In genomic region chr20:57432874-57433491, GRCh38 we compare ENCODE assay signal across 8 cellular contexts. TPM values are rescaled to one million over a fixed set of nuclear protein-coding genes. Genes with fewer than 3 reads are reported as not detected.
A peak's percentile ranks its signal among the peaks of the same experiment; 100 is the strongest.
DNase-seq lines count a peak whose midpoint lies in the region; ATAC-seq and TF ChIP-seq lines count a peak whose summit lies in the region.

No MANE protein-coding gene starts in this region.

- no peak overlapping the region for H3K4me3 ChIP-seq in WERI-Rb-1 (ENCODE audit: low read depth, low read length)

- ATAC-seq in GM21526 (IDR thresholded peaks at IDR 0.05; ENCODE audit: low FRiP score, unreplicated experiment): peak; percentile 93
- ATAC-seq in activated CD4-positive, CD25-positive, alpha-beta regulatory T cell treated with anti-CD3 and anti-CD28 coated beads, Interleukin-2, amount 50 U/mL, for 24 hours: peak; percentile 91 to 93
- ATAC-seq in esophagus mucosa: peak; percentile 54

- TF ChIP-seq CTCF in WERI-Rb-1 (IDR thresholded peaks at IDR 0.05; ENCODE audit: low read depth, low read length): no peak

- no peaks in the 10 kb centered on the region for H3K36me3 ChIP-seq in WERI-Rb-1

- H3K9me3 ChIP-seq in WERI-Rb-1 (ENCODE audit: severe bottlenecking): no peaks in the 10 kb centered on the region

- H3K27ac ChIP-seq in WERI-Rb-1: no peak overlapping the region

- no peaks in the 10 kb centered on the region for H3K27me3 ChIP-seq in WERI-Rb-1 (ENCODE audit: insufficient read depth, low read depth, severe bottlenecking)

- DNase-seq in CMK (ENCODE audit: low read depth) (peak; percentile 68), HT1080 (ENCODE audit: low read depth) (peak; percentile 57), cerebellar cortex (ENCODE audit: low spot score) (no peak), WERI-Rb-1 (no peak)
- peak; percentile 37 to 53 for DNase-seq in stimulated activated CD4-positive, alpha-beta T cell treated with anti-CD3 and anti-CD28 coated beads, Interleukin-4, amount 100 ng/mL, for 48 hours (ENCODE audit: low read depth in 2 of 2)

RNA-seq across cellular contexts. Expression of gene RBM38, which starts 41.8 kb away (rescaled TPM):
- total RNA-seq in HT1080 (2014; rRNA removed; shearing (Covaris generic)): 16.9 and 23.9 TPM in 2 replicates
- 17.1 and 19.3 TPM in 2 replicates for polyA plus RNA-seq in HT1080 (2015; cell fraction: cytosol; rRNA removed)
- polyA plus RNA-seq in HT1080 (2015; cell fraction: nucleus; rRNA removed): 12.8 and 13.6 TPM in 2 replicates
- 12.3 TPM for total RNA-seq in esophagus mucosa

Comparison
In these comparisons a context has a peak if more than half of its experiments do, and no peak if none do; other contexts are left out.
1. DNase-seq: peak in CMK (single experiment), HT1080 (single experiment) and stimulated activated CD4-positive, alpha-beta T cell treated with anti-CD3 and anti-CD28 coated beads, Interleukin-4, amount 100 ng/mL, for 48 hours (2 of 2); none in cerebellar cortex (single experiment) and WERI-Rb-1 (single experiment).
2. Peak in every context shown above with its lines, with median percentiles within 50 percentile points of each other: ATAC-seq.